Comparison of ENCODE assay signal across 28 cellular contexts in the genomic region with DNA sequence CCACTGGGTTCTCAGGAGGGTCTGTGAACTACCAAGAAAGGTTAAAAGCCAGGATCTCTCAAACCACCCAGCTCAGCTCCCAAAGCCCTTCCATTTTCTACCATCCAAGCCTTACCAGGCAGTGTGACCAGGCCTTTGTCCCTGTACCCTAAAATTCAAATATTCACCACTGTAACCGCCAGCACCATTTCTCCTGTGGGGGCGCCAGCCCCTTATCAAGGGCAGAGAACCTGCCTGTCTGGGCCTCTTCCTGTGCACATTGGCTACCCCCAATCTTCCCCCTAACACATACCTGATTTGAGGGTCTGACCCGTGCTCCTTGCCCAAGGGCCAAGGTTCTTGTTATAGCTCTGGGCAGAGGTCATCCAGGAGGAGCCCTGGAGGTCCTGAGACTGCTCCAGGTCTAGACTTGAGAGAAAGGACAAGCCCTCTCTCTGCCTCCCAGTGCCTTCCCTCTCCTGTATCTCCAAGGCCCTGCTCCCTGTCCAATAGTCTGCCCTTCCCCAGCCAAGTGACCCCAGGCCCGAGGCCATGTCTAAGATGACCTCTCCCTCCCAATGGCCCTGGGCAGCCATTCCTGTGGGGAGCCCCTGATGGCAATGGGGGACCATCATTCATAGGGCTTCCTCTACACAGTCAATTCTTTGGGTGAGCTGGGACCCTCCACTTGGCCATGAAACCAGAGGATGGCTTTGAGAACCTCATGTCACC.
DNase-seq lines count a peak whose midpoint lies in the region; ATAC-seq and TF ChIP-seq lines count a peak whose summit lies in the region.
"Had no signal": no experiment of that assay in that cellular context is flagged by ENCODE, and none has a peak within 500 bp of the region (broad histone marks: within the 10 kb centered on the region; RNA-seq: fewer than 3 reads in every experiment).

No MANE protein-coding gene starts in this region.

- H3K36me3 ChIP-seq in SK-N-SH (replicated peaks in 1 of 2; ENCODE audit: control insufficient read depth in 1 of 2, insufficient read depth in 2 of 2, low read length in 1 of 2) (no peaks in the 10 kb centered on the region), Loucy (ENCODE audit: insufficient read depth, low read length) (no peaks in the 10 kb centered on the region), smooth muscle cell (ENCODE audit: low read depth) (no peaks in the 10 kb centered on the region)
- H3K36me3 ChIP-seq: heart right ventricle, vagina had no signal

- H3K4me3 ChIP-seq in SK-N-SH (ENCODE audit: low read depth in 2 of 2, low read length in 1 of 2) (no peak overlapping the region), Loucy (ENCODE audit: low read length, poor library complexity, severe bottlenecking) (no peak overlapping the region), smooth muscle cell (no peak overlapping the region)
- H3K4me3 ChIP-seq: heart right ventricle, SK-N-MC, vagina had no signal

- TF ChIP-seq CTCF in SK-N-SH (IDR thresholded peaks at IDR 0.05) (0 out of 2 replicates have a peak, but pooled peaks have one; percentile 16), Loucy (conservative IDR thresholded peaks at IDR 0.05; ENCODE audit: low read length) (peak; percentile 48), WTC11 (IDR thresholded peaks at IDR 0.05) (no peak), smooth muscle cell (IDR thresholded peaks at IDR 0.05; ENCODE audit: borderline replicate concordance, insufficient read depth, poor library complexity, severe bottlenecking) (no peak), foreskin keratinocyte (conservative IDR thresholded peaks at IDR 0.05) (no peak)

- no peaks in the 10 kb centered on the region for H3K36me3 Mint-ChIP-seq in WTC11
- H3K36me3 Mint-ChIP-seq in T-cell: no peaks in the 10 kb centered on the region
- H3K36me3 Mint-ChIP-seq: activated CD8-positive, alpha-beta memory T cell treated with anti-CD3 and anti-CD28 coated beads, Interleukin-2, amount 10 ng/mL, durations not matched to agents 7 days and 5 days had no signal

- H3K27ac ChIP-seq in SK-N-SH (ENCODE audit: low read depth in 2 of 2, low read length in 1 of 2): no peak overlapping the region; a peak in 1 of 4 replicates
- H3K27ac ChIP-seq in smooth muscle cell (ENCODE audit: low read depth): no peak overlapping the region
- no peak overlapping the region for H3K27ac ChIP-seq in foreskin keratinocyte
- H3K27ac ChIP-seq: 22Rv1, C4-2B, heart right ventricle, SK-N-MC had no signal

- H3K27me3 Mint-ChIP-seq in WTC11 (ENCODE audit: low read depth) (no peaks in the 10 kb centered on the region), T-cell (peaks cover 10 to 12% of the 10 kb centered on the region in 2 donors)
- H3K27me3 Mint-ChIP-seq: effector memory CD8-positive, alpha-beta T cell had no signal

- H3K4me3 Mint-ChIP-seq in WTC11 (no peak overlapping the region), T-cell (no peak overlapping the region)
- H3K4me3 Mint-ChIP-seq: activated CD8-positive, alpha-beta memory T cell treated with anti-CD3 and anti-CD28 coated beads, Interleukin-2, amount 10 ng/mL, durations not matched to agents 7 days and 5 days; effector memory CD8-positive, alpha-beta T cell had no signal

- no peaks in the 10 kb centered on the region for H3K9me2 ChIP-seq in SK-N-SH
- no peaks in the 10 kb centered on the region for H3K9me2 ChIP-seq in Loucy (replicated peaks; ENCODE audit: low read depth, low read length)

- H3F3A ChIP-seq in SK-N-SH (replicated peaks; ENCODE audit: insufficient read depth) (no peaks in the 10 kb centered on the region), Loucy (ENCODE audit: low read depth) (no peaks in the 10 kb centered on the region), smooth muscle cell (ENCODE audit: low read depth) (no peaks in the 10 kb centered on the region)

- POLR2A ChIA-PET in SK-N-SH (lab: Yijun Ruan, JAX): interaction anchor here (0.6 kb wide), 1 partner anchor 169 kb away, joined by 4 read pairs; no protein-coding TSS in a partner anchor
- POLR2A ChIA-PET in WTC11 (lab: Charles Lee): no interaction called here
- POLR2A ChIA-PET in T-cell (lab: Charles Lee): no interaction called here

- ATAC-seq in SK-N-SH treated with all-trans-retinoic acid at 6 μM for 48 hours: no peak
- ATAC-seq in WTC11: peak; percentile 27
- ATAC-seq in foreskin keratinocyte: no peak
- ATAC-seq in GM21367 (IDR thresholded peaks at IDR 0.05; ENCODE audit: unreplicated experiment): no peak
- no peak for ATAC-seq in T-cell (replicated peaks in 1 of 4)
- ATAC-seq: activated CD8-positive, alpha-beta memory T cell treated with anti-CD3 and anti-CD28 coated beads, Interleukin-2, amount 10 ng/mL, durations not matched to agents 7 days and 5 days; effector memory CD8-positive, alpha-beta T cell; heart right ventricle; right cardiac atrium had no signal

- CTCF ChIA-PET in SK-N-SH (lab: Yijun Ruan, JAX): interaction anchor here (1.1 to 11.4 kb wide), 8 partner anchors 17 to 175 kb away, joined by 3 to 311 read pairs (median 6); no protein-coding TSS in a partner anchor
- CTCF ChIA-PET in WTC11 (lab: Charles Lee): interaction anchor here (0.6 to 3.2 kb wide), 7 partner anchors 8 to 214 kb away, joined by 3 to 118 read pairs (median 3); no protein-coding TSS in a partner anchor
- CTCF ChIA-PET in T-cell (lab: Charles Lee): interaction anchor here in 1 of 2 donors (3.4 kb wide), 1 partner anchor 107 kb away, joined by 68 read pairs; no protein-coding TSS in a partner anchor

- H3K9me3 ChIP-seq in SK-N-SH (peaks cover 3% of the 10 kb centered on the region; the same call in 1 of the 2 replicates), Loucy (ENCODE audit: insufficient read depth, low read depth, low read length) (peaks cover under 1% of the 10 kb centered on the region; the same call in 1 of the 2 replicates), smooth muscle cell (replicated peaks; ENCODE audit: low read depth) (no peaks in the 10 kb centered on the region)
- H3K9me3 ChIP-seq: vagina had no signal

- H3K27ac Mint-ChIP-seq in WTC11 (no peak overlapping the region), T-cell (no peak overlapping the region)
- H3K27ac Mint-ChIP-seq: activated CD8-positive, alpha-beta memory T cell treated with anti-CD3 and anti-CD28 coated beads, Interleukin-2, amount 10 ng/mL, durations not matched to agents 7 days and 5 days; effector memory CD8-positive, alpha-beta T cell had no signal

- H3K79me2 ChIP-seq in SK-N-SH (ENCODE audit: insufficient read depth): no peaks in the 10 kb centered on the region
- H3K79me2 ChIP-seq in Loucy (ENCODE audit: insufficient read depth, low read length): no peaks in the 10 kb centered on the region
- no peaks in the 10 kb centered on the region for H3K79me2 ChIP-seq in smooth muscle cell (ENCODE audit: low read depth)

- TF ChIP-seq RAD21 in SK-N-SH (IDR thresholded peaks at IDR 0.05; ENCODE audit: low read length): no peak

- no peak for DNase-seq in SK-N-SH
- peak; percentile 36 for DNase-seq in WTC11 (ENCODE audit: low spot score)
- DNase-seq in smooth muscle cell (lab: John Stamatoyannopoulos, UW; ENCODE audit: unreplicated experiment): no peak
- DNase-seq in foreskin keratinocyte: no peak
- no peak for DNase-seq in T-cell
- DNase-seq: activated CD4-positive, alpha-beta T cell treated with anti-CD3 and anti-CD28 coated beads for 48 hours; activated CD8-positive, alpha-beta memory T cell treated with anti-CD3 and anti-CD28 coated beads, Interleukin-2, amount 10 ng/mL, durations not matched to agents 7 days and 5 days; activated naive CD4-positive, alpha-beta T cell treated with Interleukin-2 at 50 U/mL for 16 hours; activated T-cell treated with anti-CD3 and anti-CD28 coated beads, Interleukin-2, amount 50 U/mL, for 48 hours; amniotic stem cell; effector memory CD8-positive, alpha-beta T cell; heart right ventricle; left colon; NCI-H1105 treated with DMSO at 0.1 percent for 48 hours; NCI-H2081; NCI-H2227 treated with DMSO at 0.1 percent for 48 hours; NCI-H526 treated with DMSO at 0.1 percent for 48 hours; posterior cingulate gyrus; right cardiac atrium; stimulated activated CD4-positive, alpha-beta T cell treated with anti-CD3 and anti-CD28 coated beads, Interleukin-4, amount 100 ng/mL, for 4 hours; stimulated activated naive CD4-positive, alpha-beta T cell treated with Interleukin-2 at 50 U/mL for 16 hours had no signal

- H3K4me1 ChIP-seq in SK-N-SH (ENCODE audit: control insufficient read depth in 1 of 2, insufficient read depth in 2 of 2, low read depth in 1 of 2, low read length in 1 of 2) (peaks cover 4 to 50% of the 10 kb centered on the region in 2 experiments; a peak in 1 of 4 replicates), Loucy (ENCODE audit: insufficient read depth, low read length, poor library complexity, severe bottlenecking) (no peaks in the 10 kb centered on the region), smooth muscle cell (ENCODE audit: low read depth) (peaks cover 19% of the 10 kb centered on the region), foreskin keratinocyte (no peaks in the 10 kb centered on the region)

- H3K4me2 ChIP-seq in SK-N-SH: no peak overlapping the region
- H3K4me2 ChIP-seq in Loucy (ENCODE audit: low read depth, low read length, poor library complexity, severe bottlenecking): no peak overlapping the region
- peak overlapping the region; percentile 67 for H3K4me2 ChIP-seq in smooth muscle cell

- H2AFZ ChIP-seq in SK-N-SH (ENCODE audit: low read depth): no peak overlapping the region
- H2AFZ ChIP-seq in Loucy (ENCODE audit: low read length): no peak overlapping the region
- H2AFZ ChIP-seq in smooth muscle cell (ENCODE audit: low read depth): no peak overlapping the region

- TF ChIP-seq EP300 in SK-N-SH (IDR thresholded peaks at IDR 0.05; ENCODE audit: borderline replicate concordance in 1 of 2, low read depth in 1 of 2, low read length in 1 of 2): no peak

- H3K9ac ChIP-seq in SK-N-SH (no peak overlapping the region), Loucy (ENCODE audit: low read depth, low read length, poor library complexity, severe bottlenecking) (no peak overlapping the region), smooth muscle cell (ENCODE audit: low read depth) (no peak overlapping the region)

- no peaks in the 10 kb centered on the region for H3K27me3 ChIP-seq in SK-N-SH (ENCODE audit: insufficient read depth)
- no peaks in the 10 kb centered on the region for H3K27me3 ChIP-seq in Loucy (ENCODE audit: insufficient read depth, low read length, poor library complexity, severe bottlenecking)
- H3K27me3 ChIP-seq in smooth muscle cell (ENCODE audit: low read depth): peaks cover 11% of the 10 kb centered on the region
- no peaks in the 10 kb centered on the region for H3K27me3 ChIP-seq in foreskin keratinocyte
- H3K27me3 ChIP-seq: heart right ventricle, vagina had no signal

- H3K4me1 Mint-ChIP-seq in WTC11: peaks cover 28% of the 10 kb centered on the region
- peaks cover 0 to 5% (median 0%) of the 10 kb centered on the region in 3 donors for H3K4me1 Mint-ChIP-seq in T-cell
- H3K4me1 Mint-ChIP-seq: activated CD8-positive, alpha-beta memory T cell treated with anti-CD3 and anti-CD28 coated beads, Interleukin-2, amount 10 ng/mL, durations not matched to agents 7 days and 5 days had no signal

- peaks cover 4% of the 10 kb centered on the region for H3K9me3 Mint-ChIP-seq in WTC11
- peaks cover 0 to 2% (median 0%) of the 10 kb centered on the region in 3 donors for H3K9me3 Mint-ChIP-seq in T-cell
- H3K9me3 Mint-ChIP-seq: effector memory CD8-positive, alpha-beta T cell had no signal

- H4K20me1 ChIP-seq in SK-N-SH (ENCODE audit: insufficient read depth) (no peaks in the 10 kb centered on the region), Loucy (ENCODE audit: insufficient read depth, low read length, poor library complexity, severe bottlenecking) (no peaks in the 10 kb centered on the region), smooth muscle cell (ENCODE audit: low read depth) (no peaks in the 10 kb centered on the region)

- 83% methylated on average over 3 of the region's 4 CpGs for WGBS in SK-N-SH (ENCODE audit: low lambda C conversion rate)
- 98% methylated on average over 4 of the region's 4 CpGs for WGBS in smooth muscle cell (ENCODE audit: low lambda C conversion rate)

Comparison
In these comparisons a context has a peak if more than half of its experiments do, and no peak if none do; other contexts are left out.
1. CTCF ChIP-seq: peak in SK-N-SH (single experiment) and Loucy (single experiment); none in WTC11 (single experiment), smooth muscle cell (single experiment) and foreskin keratinocyte (single experiment).
2. Of the 6 proteins assayed by ChIP-seq in both WTC11 and SK-N-SH: peak only in WTC11: none; only in SK-N-SH: CTCF; in both: none; in neither: 5.